Comparison of ENCODE assay signal across 18 cellular contexts in genomic region chr3:139541156-139541897, GRCh38. TPM values are rescaled to one million over a fixed set of nuclear protein-coding genes. Genes with fewer than 3 reads are reported as not detected.
A peak's percentile ranks its signal among the peaks of the same experiment; 100 is the strongest.
DNase-seq lines count a peak whose midpoint lies in the region; ATAC-seq and TF ChIP-seq lines count a peak whose summit lies in the region.
"Had no signal": no experiment of that assay in that cellular context is flagged by ENCODE, and none has a peak within 500 bp of the region (broad histone marks: within the 10 kb centered on the region; RNA-seq: fewer than 3 reads in every experiment).

No MANE protein-coding gene starts in this region.

- no peak for TF ChIP-seq EP300 in sigmoid colon (IDR thresholded peaks at IDR 0.05)

- POLR2A ChIA-PET in AG04450 (lab: Yijun Ruan, JAX), result no interaction called here
- POLR2A ChIA-PET in HCT116 (lab: Charles Lee), result no interaction called here

- RAD21 ChIA-PET in HCT116 (lab: Charles Lee; ENCODE audit: low non-redundant PET in 1 of 2, low total read pairs in 2 of 2, uncharacterized antibody in 2 of 2, unreplicated experiment in 2 of 2), result no interaction called here

- H3K27me3 ChIP-seq in AG04450 (ENCODE audit: control insufficient read depth, insufficient read depth, low read length), result no peaks in the 10 kb centered on the region
- no peaks in the 10 kb centered on the region for H3K27me3 ChIP-seq in HCT116 (ENCODE audit: insufficient read depth, low read length)
- no peaks in the 10 kb centered on the region for H3K27me3 ChIP-seq in sigmoid colon

- H2AFZ ChIP-seq in HCT116 (ENCODE audit: low read depth, low read length, poor library complexity, severe bottlenecking), result no peak overlapping the region

- peaks cover 42 to 51% of the 10 kb centered on the region in 2 experiments for H3K4me1 ChIP-seq in HCT116 (ENCODE audit: control insufficient read depth in 1 of 2, insufficient read depth in 2 of 2, low read length in 2 of 2)
- peaks cover 0 to 27% (median 18%) of the 10 kb centered on the region in 4 donors for H3K4me1 ChIP-seq in sigmoid colon

- TF ChIP-seq POLR2A in HCT116 (IDR thresholded peaks at IDR 0.05; ENCODE audit: borderline replicate concordance, extremely low read depth, insufficient read depth, insufficient read length) (no peak), sigmoid colon (IDR thresholded peaks at IDR 0.05) (no peak)

- ATAC-seq in HCT116, result no peak
- no peak for ATAC-seq in HG02970 (IDR thresholded peaks at IDR 0.05; ENCODE audit: low FRiP score, unreplicated experiment)
- ATAC-seq in HG03442 (IDR thresholded peaks at IDR 0.05; ENCODE audit: unreplicated experiment), result no peak

- H3K4me3 ChIP-seq in AG04450 (ENCODE audit: low read depth, low read length) (no peak overlapping the region), HCT116 (replicated peaks in 1 of 2; ENCODE audit: low read depth in 1 of 2, low read length in 2 of 2) (no peak overlapping the region), sigmoid colon (no peak overlapping the region)
- H3K4me3 ChIP-seq: transverse colon had no signal

- H4K20me1 ChIP-seq in HCT116 (ENCODE audit: insufficient read depth), result no peaks in the 10 kb centered on the region

- TF ChIP-seq RAD21 in HCT116 (IDR thresholded peaks at IDR 0.05; ENCODE audit: low read depth), result no peak

- peak overlapping the region in 4 of 5 experiments; percentile 34 to 85 (median 80) for H3K4me3 Mint-ChIP-seq in brain
- H3K4me3 Mint-ChIP-seq: activated naive CD8-positive, alpha-beta T cell treated with anti-CD3 and anti-CD28 coated beads for 36 hours; T-helper 1 cell treated with Interleukin-12 subunit alpha and Interleukin-12 subunit beta and Interleukin-4 antibody, amounts not matched to agents 30 μg/mL and 1 μg/mL, for 36 hours had no signal

- 92 to 94% methylated on average over 5 of the region's 5 CpGs for WGBS in sigmoid colon, 2 donors

- H3K27ac ChIP-seq in AG04450 (ENCODE audit: low read depth, low read length) (peak overlapping the region; percentile 2), HCT116 (ENCODE audit: low read depth, low read length) (no peak overlapping the region), sigmoid colon (no peak overlapping the region)

- CTCF ChIA-PET in AG04450 (lab: Charles Lee), result interaction anchor here (1.2 to 1.3 kb wide), 2 partner anchors 114 kb away, joined by 3 to 5 read pairs; no protein-coding TSS in a partner anchor
- CTCF ChIA-PET in HCT116 (lab: Charles Lee), result interaction anchor here (0.8 kb wide), 1 partner anchor 21 kb away, joined by 3 read pairs; no protein-coding TSS in a partner anchor

- H3K4me1 Mint-ChIP-seq in brain, result peaks cover 53% of the 10 kb centered on the region

- H3K9me3 Mint-ChIP-seq in brain, result peaks cover 0 to 8% (median 3%) of the 10 kb centered on the region in 5 experiments
- H3K9me3 Mint-ChIP-seq: activated naive CD8-positive, alpha-beta T cell treated with anti-CD3 and anti-CD28 coated beads for 36 hours; T-helper 1 cell treated with Interleukin-12 subunit alpha and Interleukin-12 subunit beta and Interleukin-4 antibody, amounts not matched to agents 30 μg/mL and 1 μg/mL, for 36 hours had no signal

- H3K79me2 ChIP-seq in HCT116 (ENCODE audit: insufficient read depth, low read length), result peaks cover 9% of the 10 kb centered on the region; the same call in 1 of the 2 replicates

- intact Hi-C loops in HCT116 (cut with micrococcal nuclease), result no loop called here
- intact Hi-C loops in sigmoid colon (cut with DNase I), result no loop called here

- no peaks in the 10 kb centered on the region; a peak in 1 of 4 replicates for H3K36me3 ChIP-seq in HCT116 (ENCODE audit: control insufficient read depth in 1 of 2, insufficient read depth in 2 of 2, low read length in 2 of 2)
- no peaks in the 10 kb centered on the region for H3K36me3 ChIP-seq in sigmoid colon
- H3K36me3 ChIP-seq: transverse colon had no signal

- peak overlapping the region; percentile 95 for H3K4me2 ChIP-seq in HCT116 (ENCODE audit: low read length)

- TF ChIP-seq CTCF in AG04450 (IDR thresholded peaks at IDR 0.05; ENCODE audit: low read depth, low read length) (no peak), HCT116 (IDR thresholded peaks at IDR 0.05 in 2 of 3, conservative IDR thresholded peaks at IDR 0.05 in 1 of 3; ENCODE audit: borderline replicate concordance in 1 of 3, insufficient read depth in 1 of 3, low read depth in 2 of 3, low read length in 2 of 3) (no peak), brain (conservative IDR thresholded peaks at IDR 0.05) (no peak), sigmoid colon (IDR thresholded peaks at IDR 0.05) (no peak)

- H3K9me3 ChIP-seq in AG04450 (ENCODE audit: control insufficient read depth, insufficient read depth, low read length), result peaks cover 9% of the 10 kb centered on the region
- H3K9me3 ChIP-seq in HCT116 (ENCODE audit: control insufficient read depth in 1 of 2, insufficient read depth in 1 of 2, low read depth in 1 of 2, low read length in 2 of 2), result no peaks in the 10 kb centered on the region
- no peaks in the 10 kb centered on the region for H3K9me3 ChIP-seq in sigmoid colon
- H3K9me3 ChIP-seq: transverse colon had no signal

- no TSS peak for BruUV-seq in HCT116 (replicated peaks; lab: Mats Ljungman, UMichigan)

- no peak overlapping the region for H3K9ac ChIP-seq in HCT116 (ENCODE audit: low read length)

- peaks cover 40% of the 10 kb centered on the region for H3K27me3 Mint-ChIP-seq in brain

- H3K9me2 ChIP-seq in HCT116 (ENCODE audit: insufficient read depth), result no peaks in the 10 kb centered on the region

- H3K27ac Mint-ChIP-seq in brain, result peak overlapping the region in 4 of 5 experiments; percentile 51 to 97 (median 88)
- H3K27ac Mint-ChIP-seq: activated naive CD8-positive, alpha-beta T cell treated with anti-CD3 and anti-CD28 coated beads for 36 hours; T-helper 1 cell treated with Interleukin-12 subunit alpha and Interleukin-12 subunit beta and Interleukin-4 antibody, amounts not matched to agents 30 μg/mL and 1 μg/mL, for 36 hours had no signal

- H3K36me3 Mint-ChIP-seq in brain, result peaks cover 6% of the 10 kb centered on the region
- H3K36me3 Mint-ChIP-seq: activated naive CD8-positive, alpha-beta T cell treated with anti-CD3 and anti-CD28 coated beads for 36 hours had no signal

- DNase-seq in AG04450 (ENCODE audit: low read depth, low spot score) (no peak), HCT116 (ENCODE audit: low read depth, low spot score) (no peak), middle frontal gyrus (ENCODE audit: extremely low spot score, low spot score) (peak; percentile 40), NCI-H226 (no peak), sigmoid colon (no peak)
- DNase-seq: activated CD4-positive, CD25-positive, alpha-beta regulatory T cell treated with anti-CD3 and anti-CD28 coated beads, Interleukin-2, amount 50 U/mL, for 72 hours; activated naive CD8-positive, alpha-beta T cell treated with anti-CD3 and anti-CD28 coated beads for 36 hours; AML-193; mammary epithelial cell; NCI-H2227 treated with DMSO at 0.1 percent for 48 hours; stimulated activated CD4-positive, alpha-beta T cell treated with anti-CD3 and anti-CD28 coated beads, Interleukin-1b, Interleukin-23, amount 100 ng/mL, for 48 hours; stimulated activated CD8-positive, alpha-beta memory T cell treated with anti-CD3 and anti-CD28 coated beads, Interleukin-4, amount 100 ng/mL, for 48 hours; transverse colon had no signal

TF ChIP-seq in HCT116, 20 proteins besides CTCF, POLR2A, EP300 and RAD21:
- TF ChIP-seq ZFX (IDR thresholded peaks at IDR 0.05) (no peak), ZNF274 (IDR thresholded peaks at IDR 0.05; ENCODE audit: low read depth, low read length) (no peak), EGR1 (IDR thresholded peaks at IDR 0.05; ENCODE audit: low read depth) (no peak), POLR2AphosphoS5 (IDR thresholded peaks at IDR 0.05; ENCODE audit: low read depth, low read length) (no peak), REST (IDR thresholded peaks at IDR 0.05; ENCODE audit: low read depth) (no peak), SP1 (IDR thresholded peaks at IDR 0.05; ENCODE audit: low read depth) (no peak), EZH2 (IDR thresholded peaks at IDR 0.05) (no peak), JUND (IDR thresholded peaks at IDR 0.05) (no peak), TCF7L2 (IDR thresholded peaks at IDR 0.05; ENCODE audit: borderline replicate concordance, extremely low read depth, insufficient read depth, insufficient read length) (no peak), FOSL1 (IDR thresholded peaks at IDR 0.05; ENCODE audit: low read depth) (no peak)

RNA-seq across cellular contexts. Expression of gene RBP1, which starts 1.8 kb away (rescaled TPM):
- polyA plus RNA-seq in AG04450 (2011; rRNA removed), result 132 and 136 TPM in 2 replicates
- 62.5 and 74.2 TPM in 2 replicates for polyA minus RNA-seq in AG04450 (2011; rRNA and poly(A)+ RNA removed)
- total RNA-seq in HCT116 (2021; ENCODE audit: unreplicated experiment), result 132 TPM
- 367 and 418 TPM in 2 replicates for polyA plus RNA-seq in HCT116 (2012)
- 1,006 TPM for polyA plus RNA-seq in brain (ENCODE audit: insufficient read depth, low read depth, low replicate concordance)
- 10 to 100 TPM in 3 of 4 donors, 1 to 10 TPM in 1; 7.5 to 32.7 (median 10.5) TPM for total RNA-seq in sigmoid colon
- polyA plus RNA-seq in sigmoid colon, result 10 to 100 TPM; 15.4 to 17.8 (median 16.8) TPM
- total RNA-seq: activated naive CD8-positive, alpha-beta T cell treated with anti-CD3 and anti-CD28 coated beads for 36 hours; HT-29 had no signal
